ENCODE assay signal across 10 cellular contexts in genomic region chr12:104485651-104486341, GRCh38. TPM values are rescaled to one million over a fixed set of nuclear protein-coding genes. Genes with fewer than 3 reads are reported as not detected.
DNase-seq lines count a peak whose midpoint lies in the region; ATAC-seq lines count a peak whose summit lies in the region.
"Had no signal": no experiment of that assay in that cellular context is flagged by ENCODE, and none has a peak within 500 bp of the region (broad histone marks: within the 10 kb centered on the region; RNA-seq: fewer than 3 reads in every experiment).

No MANE protein-coding gene starts in this region.

- H3K4me1 Mint-ChIP-seq in stimulated activated effector memory CD8-positive, alpha-beta T cell treated with anti-CD3 and anti-CD28 coated beads, Interleukin-12 subunit alpha, Interleukin-12 subunit beta, amount 100 ng/mL, for 72 hours: peaks cover 93% of the 10 kb centered on the region

- DNase-seq in NCI-H1436 (lab: John Stamatoyannopoulos, UW) (peak; percentile 37), NCI-H1436 treated with DMSO at 0.1 percent for 48 hours (lab: John Stamatoyannopoulos, UW) (no peak), T-helper 22 cell (ENCODE audit: low read depth) (peak; percentile 65), NCI-H774 (lab: John Stamatoyannopoulos, UW) (no peak)
- DNase-seq in activated naive CD4-positive, alpha-beta T cell treated with anti-CD3 and anti-CD28 coated beads, Interleukin-2, amount 50 U/mL, for 72 hours (ENCODE audit: low spot score in 2 of 2): peak; percentile 32 to 53
- no peak for DNase-seq in stimulated activated effector memory CD8-positive, alpha-beta T cell treated with anti-CD3 and anti-CD28 coated beads, Interleukin-12 subunit alpha, Interleukin-12 subunit beta, amount 100 ng/mL, for 72 hours (ENCODE audit: low spot score in 2 of 2)
- DNase-seq: NCI-H1092, SW 1271 had no signal

- peaks cover 5 to 6% of the 10 kb centered on the region in 2 donors for H3K9me3 Mint-ChIP-seq in activated naive CD4-positive, alpha-beta T cell treated with anti-CD3 and anti-CD28 coated beads, Interleukin-2, amount 50 U/mL, for 72 hours
- no peaks in the 10 kb centered on the region for H3K9me3 Mint-ChIP-seq in stimulated activated effector memory CD8-positive, alpha-beta T cell treated with anti-CD3 and anti-CD28 coated beads, Interleukin-12 subunit alpha, Interleukin-12 subunit beta, amount 100 ng/mL, for 72 hours

- H3K27ac Mint-ChIP-seq in activated naive CD4-positive, alpha-beta T cell treated with anti-CD3 and anti-CD28 coated beads, Interleukin-2, amount 50 U/mL, for 72 hours: peak overlapping the region; percentile 12 to 16
- peak overlapping the region; percentile 10 for H3K27ac Mint-ChIP-seq in stimulated activated effector memory CD8-positive, alpha-beta T cell treated with anti-CD3 and anti-CD28 coated beads, Interleukin-12 subunit alpha, Interleukin-12 subunit beta, amount 100 ng/mL, for 72 hours

- H3K36me3 Mint-ChIP-seq in activated naive CD4-positive, alpha-beta T cell treated with anti-CD3 and anti-CD28 coated beads, Interleukin-2, amount 50 U/mL, for 72 hours: peaks cover 11 to 51% of the 10 kb centered on the region in 2 donors
- H3K36me3 Mint-ChIP-seq in stimulated activated effector memory CD8-positive, alpha-beta T cell treated with anti-CD3 and anti-CD28 coated beads, Interleukin-12 subunit alpha, Interleukin-12 subunit beta, amount 100 ng/mL, for 72 hours: peaks cover 23% of the 10 kb centered on the region

- H3K4me3 Mint-ChIP-seq in stimulated activated effector memory CD8-positive, alpha-beta T cell treated with anti-CD3 and anti-CD28 coated beads, Interleukin-12 subunit alpha, Interleukin-12 subunit beta, amount 100 ng/mL, for 72 hours: peak overlapping the region; percentile 22

- peak; percentile 78 to 83 for ATAC-seq in activated naive CD4-positive, alpha-beta T cell treated with anti-CD3 and anti-CD28 coated beads, Interleukin-2, amount 50 U/mL, for 72 hours
- peak; percentile 89 for ATAC-seq in stimulated activated effector memory CD8-positive, alpha-beta T cell treated with anti-CD3 and anti-CD28 coated beads, Interleukin-12 subunit alpha, Interleukin-12 subunit beta, amount 100 ng/mL, for 72 hours
- ATAC-seq in HG03457 (IDR thresholded peaks at IDR 0.05; ENCODE audit: unreplicated experiment): no peak
- no peak for ATAC-seq in HG03521 (IDR thresholded peaks at IDR 0.05; ENCODE audit: unreplicated experiment)

RNA-seq across cellular contexts. Expression of gene CHST11, which starts 29.0 kb away (rescaled TPM):
- 10 to 100 TPM; 20.0 to 40.0 TPM for total RNA-seq in activated naive CD4-positive, alpha-beta T cell treated with anti-CD3 and anti-CD28 coated beads, Interleukin-2, amount 50 U/mL, for 72 hours

Comparison
In these comparisons a context has a peak if more than half of its experiments do, and no peak if none do; other contexts are left out.
1. DNase-seq: peak in NCI-H1436 (single experiment), T-helper 22 cell (single experiment) and activated naive CD4-positive, alpha-beta T cell treated with anti-CD3 and anti-CD28 coated beads, Interleukin-2, amount 50 U/mL, for 72 hours (2 of 2); none in NCI-H1436 treated with DMSO at 0.1 percent for 48 hours (single experiment), stimulated activated effector memory CD8-positive, alpha-beta T cell treated with anti-CD3 and anti-CD28 coated beads, Interleukin-12 subunit alpha, Interleukin-12 subunit beta, amount 100 ng/mL, for 72 hours (0 of 2) and NCI-H774 (single experiment).
2. ATAC-seq: peak in activated naive CD4-positive, alpha-beta T cell treated with anti-CD3 and anti-CD28 coated beads, Interleukin-2, amount 50 U/mL, for 72 hours (2 of 2) and stimulated activated effector memory CD8-positive, alpha-beta T cell treated with anti-CD3 and anti-CD28 coated beads, Interleukin-12 subunit alpha, Interleukin-12 subunit beta, amount 100 ng/mL, for 72 hours (single experiment); none in HG03457 (single experiment) and HG03521 (single experiment).